In the genomic region with DNA sequence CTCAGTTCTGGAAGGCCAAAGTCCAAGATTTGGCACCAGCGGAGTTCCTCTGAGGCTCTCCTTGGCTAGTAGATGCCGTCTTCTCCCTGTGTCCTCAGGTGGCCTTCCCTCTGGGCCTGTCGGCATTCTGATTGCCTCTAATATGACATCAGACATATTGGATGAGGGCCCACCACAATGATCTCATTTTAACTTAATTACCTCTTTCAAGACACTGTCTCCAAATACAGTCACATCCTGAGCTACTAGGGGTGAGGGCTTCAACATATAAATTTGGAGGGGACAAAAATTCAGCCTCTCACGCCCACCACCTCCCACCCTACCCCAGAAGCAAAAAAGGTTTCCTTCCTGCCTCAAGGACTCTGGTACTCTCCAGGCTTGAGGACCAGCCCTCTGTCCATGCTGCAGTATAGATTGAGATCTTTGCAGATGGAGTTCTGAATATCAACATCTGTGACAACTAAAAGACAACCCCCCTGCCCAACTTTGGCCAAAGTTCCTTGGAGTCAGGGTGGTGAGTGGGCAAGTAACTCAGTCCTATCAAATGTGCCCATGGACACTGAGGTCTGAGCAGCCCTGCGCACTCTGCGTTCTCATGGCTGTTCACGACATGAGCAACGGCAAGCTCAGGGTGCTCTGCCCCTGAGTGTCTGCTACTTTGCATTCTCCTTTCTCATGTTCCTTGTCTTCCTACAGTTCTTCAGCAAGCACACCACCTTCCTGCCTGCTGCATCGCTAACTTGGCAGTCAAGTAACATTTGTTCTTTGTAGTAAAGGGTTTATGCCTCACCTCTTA, we compare ENCODE assay signal across 2 cellular contexts.
TF ChIP-seq lines count a peak whose summit lies in the region.

No MANE protein-coding gene starts in this region.

TF ChIP-seq in IMR-90, 13 proteins besides CTCF, POLR2A, EP300 and RAD21:
- TF ChIP-seq, protein P1, sequence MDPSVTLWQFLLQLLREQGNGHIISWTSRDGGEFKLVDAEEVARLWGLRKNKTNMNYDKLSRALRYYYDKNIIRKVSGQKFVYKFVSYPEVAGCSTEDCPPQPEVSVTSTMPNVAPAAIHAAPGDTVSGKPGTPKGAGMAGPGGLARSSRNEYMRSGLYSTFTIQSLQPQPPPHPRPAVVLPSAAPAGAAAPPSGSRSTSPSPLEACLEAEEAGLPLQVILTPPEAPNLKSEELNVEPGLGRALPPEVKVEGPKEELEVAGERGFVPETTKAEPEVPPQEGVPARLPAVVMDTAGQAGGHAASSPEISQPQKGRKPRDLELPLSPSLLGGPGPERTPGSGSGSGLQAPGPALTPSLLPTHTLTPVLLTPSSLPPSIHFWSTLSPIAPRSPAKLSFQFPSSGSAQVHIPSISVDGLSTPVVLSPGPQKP (IDR thresholded peaks at IDR 0.05; ENCODE audit: borderline replicate concordance, low read depth, low read length) = no peak
- TF ChIP-seq, protein P2, sequence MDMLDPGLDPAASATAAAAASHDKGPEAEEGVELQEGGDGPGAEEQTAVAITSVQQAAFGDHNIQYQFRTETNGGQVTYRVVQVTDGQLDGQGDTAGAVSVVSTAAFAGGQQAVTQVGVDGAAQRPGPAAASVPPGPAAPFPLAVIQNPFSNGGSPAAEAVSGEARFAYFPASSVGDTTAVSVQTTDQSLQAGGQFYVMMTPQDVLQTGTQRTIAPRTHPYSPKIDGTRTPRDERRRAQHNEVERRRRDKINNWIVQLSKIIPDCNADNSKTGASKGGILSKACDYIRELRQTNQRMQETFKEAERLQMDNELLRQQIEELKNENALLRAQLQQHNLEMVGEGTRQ (IDR thresholded peaks at IDR 0.05; ENCODE audit: low read depth, low read length) = peak; percentile 46; the same call in 1 of the 2 replicates
TF ChIP-seq in IMR-90: peak in this region for 1.

TF ChIP-seq in GM23338, 12 proteins besides CTCF, POLR2A, EP300 and RAD21:
- TF ChIP-seq, protein P3, sequence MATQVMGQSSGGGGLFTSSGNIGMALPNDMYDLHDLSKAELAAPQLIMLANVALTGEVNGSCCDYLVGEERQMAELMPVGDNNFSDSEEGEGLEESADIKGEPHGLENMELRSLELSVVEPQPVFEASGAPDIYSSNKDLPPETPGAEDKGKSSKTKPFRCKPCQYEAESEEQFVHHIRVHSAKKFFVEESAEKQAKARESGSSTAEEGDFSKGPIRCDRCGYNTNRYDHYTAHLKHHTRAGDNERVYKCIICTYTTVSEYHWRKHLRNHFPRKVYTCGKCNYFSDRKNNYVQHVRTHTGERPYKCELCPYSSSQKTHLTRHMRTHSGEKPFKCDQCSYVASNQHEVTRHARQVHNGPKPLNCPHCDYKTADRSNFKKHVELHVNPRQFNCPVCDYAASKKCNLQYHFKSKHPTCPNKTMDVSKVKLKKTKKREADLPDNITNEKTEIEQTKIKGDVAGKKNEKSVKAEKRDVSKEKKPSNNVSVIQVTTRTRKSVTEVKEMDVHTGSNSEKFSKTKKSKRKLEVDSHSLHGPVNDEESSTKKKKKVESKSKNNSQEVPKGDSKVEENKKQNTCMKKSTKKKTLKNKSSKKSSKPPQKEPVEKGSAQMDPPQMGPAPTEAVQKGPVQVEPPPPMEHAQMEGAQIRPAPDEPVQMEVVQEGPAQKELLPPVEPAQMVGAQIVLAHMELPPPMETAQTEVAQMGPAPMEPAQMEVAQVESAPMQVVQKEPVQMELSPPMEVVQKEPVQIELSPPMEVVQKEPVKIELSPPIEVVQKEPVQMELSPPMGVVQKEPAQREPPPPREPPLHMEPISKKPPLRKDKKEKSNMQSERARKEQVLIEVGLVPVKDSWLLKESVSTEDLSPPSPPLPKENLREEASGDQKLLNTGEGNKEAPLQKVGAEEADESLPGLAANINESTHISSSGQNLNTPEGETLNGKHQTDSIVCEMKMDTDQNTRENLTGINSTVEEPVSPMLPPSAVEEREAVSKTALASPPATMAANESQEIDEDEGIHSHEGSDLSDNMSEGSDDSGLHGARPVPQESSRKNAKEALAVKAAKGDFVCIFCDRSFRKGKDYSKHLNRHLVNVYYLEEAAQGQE (IDR thresholded peaks at IDR 0.05; ENCODE audit: unreplicated experiment) = no peak
- TF ChIP-seq CREB1 (CRISPR knock-in tag; IDR thresholded peaks at IDR 0.05; ENCODE audit: low read depth) (no peak), EZH2phosphoT487 (IDR thresholded peaks at IDR 0.05; ENCODE audit: unreplicated experiment) (no peak), EZH2 (IDR thresholded peaks at IDR 0.05; ENCODE audit: low read depth, unreplicated experiment) (no peak)
- TF ChIP-seq, protein P4, sequence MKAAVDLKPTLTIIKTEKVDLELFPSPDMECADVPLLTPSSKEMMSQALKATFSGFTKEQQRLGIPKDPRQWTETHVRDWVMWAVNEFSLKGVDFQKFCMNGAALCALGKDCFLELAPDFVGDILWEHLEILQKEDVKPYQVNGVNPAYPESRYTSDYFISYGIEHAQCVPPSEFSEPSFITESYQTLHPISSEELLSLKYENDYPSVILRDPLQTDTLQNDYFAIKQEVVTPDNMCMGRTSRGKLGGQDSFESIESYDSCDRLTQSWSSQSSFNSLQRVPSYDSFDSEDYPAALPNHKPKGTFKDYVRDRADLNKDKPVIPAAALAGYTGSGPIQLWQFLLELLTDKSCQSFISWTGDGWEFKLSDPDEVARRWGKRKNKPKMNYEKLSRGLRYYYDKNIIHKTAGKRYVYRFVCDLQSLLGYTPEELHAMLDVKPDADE (IDR thresholded peaks at IDR 0.05) = no peak
